Comparison of ENCODE assay signal across 21 cellular contexts in genomic region chr19:51047031-51047335, GRCh38. TPM values are rescaled to one million over a fixed set of nuclear protein-coding genes. Genes with fewer than 3 reads are reported as not detected.
"Had no signal": no experiment of that assay in that cellular context is flagged by ENCODE, and none has a peak within 500 bp of the region (broad histone marks: within the 10 kb centered on the region; RNA-seq: fewer than 3 reads in every experiment).

No MANE protein-coding gene starts in this region.

- H3K27me3 ChIP-seq: tibial nerve, vagina had no signal

- H3K27ac ChIP-seq: tibial nerve, vagina had no signal

- H3K4me1 ChIP-seq: tibial nerve had no signal

- DNase-seq: activated CD4-positive, alpha-beta T cell treated with anti-CD3 and anti-CD28 coated beads for 1 hour; activated CD4-positive, alpha-beta T cell treated with anti-CD3 and anti-CD28 coated beads, Interleukin-2, amount 50 U/mL, for 4 hours; activated naive CD4-positive, alpha-beta T cell treated with Interleukin-2 at 50 U/mL for 16 hours; activated T-cell treated with anti-CD3 and anti-CD28 coated beads for 4 hours; anterior cingulate cortex; cerebellar nuclear complex; effector memory CD8-positive, alpha-beta T cell; kidney glomerular epithelial cell; nucleus accumbens; stimulated activated CD4-positive, alpha-beta T cell treated with anti-CD3 and anti-CD28 coated beads, Interleukin-15, amount 100 ng/mL, for 24 hours; stimulated activated CD4-positive, alpha-beta T cell treated with anti-CD3 and anti-CD28 coated beads, Interleukin-4, amount 100 ng/mL, for 24 hours; stimulated activated naive CD4-positive, alpha-beta T cell; T-helper 9 cell had no signal

- H3K9me3 ChIP-seq: vagina had no signal

- H3K36me3 ChIP-seq: tibial nerve, vagina had no signal

- ATAC-seq: effector memory CD8-positive, alpha-beta T cell; natural killer cell treated with Interleukin-12 subunit alpha and Interleukin-12 subunit beta and Interleukin-15 and Interleukin-18, amount 100 ng/mL, for 72 hours had no signal

- H3K4me3 ChIP-seq: skin epidermis, tibial nerve, vagina had no signal

RNA-seq across cellular contexts. Expression of gene KLK12, which starts 12.2 kb away (rescaled TPM):
- total RNA-seq: epithelial cell of proximal tubule; liver; natural killer cell treated with Interleukin-12 subunit alpha and Interleukin-12 subunit beta and Interleukin-15 and Interleukin-18, amount 100 ng/mL, for 72 hours; posterior vena cava; subcutaneous adipose tissue; tibial nerve had no signal
- polyA plus RNA-seq: liver had no signal

RNA-seq across cellular contexts. Expression of gene KLK13, which starts 17.9 kb away (rescaled TPM):
- total RNA-seq: epithelial cell of proximal tubule; liver; natural killer cell treated with Interleukin-12 subunit alpha and Interleukin-12 subunit beta and Interleukin-15 and Interleukin-18, amount 100 ng/mL, for 72 hours; posterior vena cava; subcutaneous adipose tissue had no signal
- polyA plus RNA-seq: liver had no signal

RNA-seq across cellular contexts. Expression of gene KLK11, which starts 20.6 kb away (rescaled TPM):
- total RNA-seq: epithelial cell of proximal tubule; natural killer cell treated with Interleukin-12 subunit alpha and Interleukin-12 subunit beta and Interleukin-15 and Interleukin-18, amount 100 ng/mL, for 72 hours; posterior vena cava; subcutaneous adipose tissue had no signal

RNA-seq across cellular contexts. Expression of gene KLK10, which starts 27.5 kb away (rescaled TPM):
- total RNA-seq: liver; natural killer cell treated with Interleukin-12 subunit alpha and Interleukin-12 subunit beta and Interleukin-15 and Interleukin-18, amount 100 ng/mL, for 72 hours; posterior vena cava had no signal

RNA-seq across cellular contexts. Expression of gene KLK14, which starts 35.7 kb away (rescaled TPM):
- total RNA-seq: liver, posterior vena cava, subcutaneous adipose tissue, tibial nerve, vagina had no signal
